In the genomic region with DNA sequence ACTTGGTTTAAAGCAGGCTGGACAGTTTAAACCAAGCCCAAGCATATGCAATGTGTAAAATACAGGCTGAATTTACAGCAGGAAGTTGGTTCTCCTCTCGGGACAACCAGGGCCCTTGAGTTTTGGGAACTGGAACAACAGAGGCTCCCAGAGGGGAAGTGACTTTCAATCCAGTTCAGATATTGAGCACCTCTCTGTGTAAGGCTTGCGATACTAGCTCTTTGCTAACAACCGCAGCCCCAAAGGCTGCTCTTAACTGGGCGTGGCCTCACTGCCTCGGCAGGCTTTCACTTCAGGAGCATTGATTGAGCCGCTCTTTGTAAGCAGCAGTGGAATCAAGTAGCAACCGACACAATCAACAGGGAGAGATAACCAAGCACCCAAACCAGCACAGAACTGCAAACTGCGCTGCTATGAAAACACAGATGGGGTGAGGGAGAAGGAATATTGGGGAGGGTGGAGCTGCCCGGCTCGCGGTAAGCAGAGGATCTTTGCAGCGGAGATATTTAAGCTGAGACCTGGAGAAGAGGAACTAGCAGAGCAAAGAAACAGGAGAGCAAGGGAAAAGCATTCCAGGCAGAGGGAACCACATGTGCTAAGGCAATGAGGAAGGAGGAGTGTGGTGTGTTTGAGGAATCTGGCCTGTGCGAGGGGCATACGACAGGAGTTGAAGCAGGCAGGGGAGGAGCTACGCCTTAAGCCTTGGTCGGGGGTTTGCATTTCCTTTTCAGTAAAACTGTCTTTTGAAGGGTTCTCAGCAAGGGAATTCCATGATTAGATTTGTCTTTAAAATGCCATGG, we compare ENCODE assay signal across 1 cellular context.
TF ChIP-seq lines count a peak whose summit lies in the region.

No MANE protein-coding gene starts in this region.

TF ChIP-seq in HepG2, 621 proteins besides CTCF, POLR2A, EP300 and RAD21 (continued from another document and continues in another):
- TF ChIP-seq ZNF605 (CRISPR knock-in tag; IDR thresholded peaks at IDR 0.05) (peak; percentile 37; the same call in 1 of the 2 replicates), ZNF547 (CRISPR knock-in tag; IDR thresholded peaks at IDR 0.05) (no peak), ZNF121 (CRISPR knock-in tag; IDR thresholded peaks at IDR 0.05) (no peak), ZFP41 (CRISPR knock-in tag; IDR thresholded peaks at IDR 0.05; ENCODE audit: borderline replicate concordance) (no peak), TBP (CRISPR knock-in tag; IDR thresholded peaks at IDR 0.05) (no peak), ZMAT5 (CRISPR knock-in tag; IDR thresholded peaks at IDR 0.05; ENCODE audit: borderline replicate concordance, low read depth) (no peak), BRD4 (CRISPR knock-in tag; IDR thresholded peaks at IDR 0.05) (0 out of 2 replicates have a peak, but pooled peaks have one; percentile 36), ARNT (IDR thresholded peaks at IDR 0.05) (no peak), HOXA3 (CRISPR knock-in tag; IDR thresholded peaks at IDR 0.05) (no peak), DZIP1 (CRISPR knock-in tag; IDR thresholded peaks at IDR 0.05) (no peak), TFDP2 (CRISPR knock-in tag; IDR thresholded peaks at IDR 0.05) (no peak), AKNA (CRISPR knock-in tag; IDR thresholded peaks at IDR 0.05; ENCODE audit: borderline replicate concordance) (no peak), ZNF747 (CRISPR knock-in tag; IDR thresholded peaks at IDR 0.05; ENCODE audit: borderline replicate concordance) (no peak), ZEB1 (IDR thresholded peaks at IDR 0.05; ENCODE audit: insufficient replicate concordance, low read depth) (no peak), ZNF672 (CRISPR knock-in tag; IDR thresholded peaks at IDR 0.05) (no peak), SAFB2 (CRISPR knock-in tag; IDR thresholded peaks at IDR 0.05; ENCODE audit: borderline replicate concordance, low read depth) (no peak), ZNF407 (CRISPR knock-in tag; IDR thresholded peaks at IDR 0.05; ENCODE audit: not compliant biosample characterization) (no peak), ISL2 (CRISPR knock-in tag; IDR thresholded peaks at IDR 0.05) (no peak), AGO1 (IDR thresholded peaks at IDR 0.05; ENCODE audit: low read depth, low read length, poor library complexity, severe bottlenecking) (no peak)
- TF ChIP-seq, protein P1, sequence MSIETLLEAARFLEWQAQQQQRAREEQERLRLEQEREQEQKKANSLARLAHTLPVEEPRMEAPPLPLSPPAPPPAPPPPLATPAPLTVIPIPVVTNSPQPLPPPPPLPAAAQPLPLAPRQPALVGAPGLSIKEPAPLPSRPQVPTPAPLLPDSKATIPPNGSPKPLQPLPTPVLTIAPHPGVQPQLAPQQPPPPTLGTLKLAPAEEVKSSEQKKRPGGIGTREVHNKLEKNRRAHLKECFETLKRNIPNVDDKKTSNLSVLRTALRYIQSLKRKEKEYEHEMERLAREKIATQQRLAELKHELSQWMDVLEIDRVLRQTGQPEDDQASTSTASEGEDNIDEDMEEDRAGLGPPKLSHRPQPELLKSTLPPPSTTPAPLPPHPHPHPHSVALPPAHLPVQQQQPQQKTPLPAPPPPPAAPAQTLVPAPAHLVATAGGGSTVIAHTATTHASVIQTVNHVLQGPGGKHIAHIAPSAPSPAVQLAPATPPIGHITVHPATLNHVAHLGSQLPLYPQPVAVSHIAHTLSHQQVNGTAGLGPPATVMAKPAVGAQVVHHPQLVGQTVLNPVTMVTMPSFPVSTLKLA (IDR thresholded peaks at IDR 0.05) = no peak
- TF ChIP-seq, protein P2, sequence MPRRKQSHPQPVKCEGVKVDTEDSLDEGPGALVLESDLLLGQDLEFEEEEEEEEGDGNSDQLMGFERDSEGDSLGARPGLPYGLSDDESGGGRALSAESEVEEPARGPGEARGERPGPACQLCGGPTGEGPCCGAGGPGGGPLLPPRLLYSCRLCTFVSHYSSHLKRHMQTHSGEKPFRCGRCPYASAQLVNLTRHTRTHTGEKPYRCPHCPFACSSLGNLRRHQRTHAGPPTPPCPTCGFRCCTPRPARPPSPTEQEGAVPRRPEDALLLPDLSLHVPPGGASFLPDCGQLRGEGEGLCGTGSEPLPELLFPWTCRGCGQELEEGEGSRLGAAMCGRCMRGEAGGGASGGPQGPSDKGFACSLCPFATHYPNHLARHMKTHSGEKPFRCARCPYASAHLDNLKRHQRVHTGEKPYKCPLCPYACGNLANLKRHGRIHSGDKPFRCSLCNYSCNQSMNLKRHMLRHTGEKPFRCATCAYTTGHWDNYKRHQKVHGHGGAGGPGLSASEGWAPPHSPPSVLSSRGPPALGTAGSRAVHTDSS (CRISPR knock-in tag; conservative IDR thresholded peaks at IDR 0.05) = no peak
- TF ChIP-seq, protein P3, sequence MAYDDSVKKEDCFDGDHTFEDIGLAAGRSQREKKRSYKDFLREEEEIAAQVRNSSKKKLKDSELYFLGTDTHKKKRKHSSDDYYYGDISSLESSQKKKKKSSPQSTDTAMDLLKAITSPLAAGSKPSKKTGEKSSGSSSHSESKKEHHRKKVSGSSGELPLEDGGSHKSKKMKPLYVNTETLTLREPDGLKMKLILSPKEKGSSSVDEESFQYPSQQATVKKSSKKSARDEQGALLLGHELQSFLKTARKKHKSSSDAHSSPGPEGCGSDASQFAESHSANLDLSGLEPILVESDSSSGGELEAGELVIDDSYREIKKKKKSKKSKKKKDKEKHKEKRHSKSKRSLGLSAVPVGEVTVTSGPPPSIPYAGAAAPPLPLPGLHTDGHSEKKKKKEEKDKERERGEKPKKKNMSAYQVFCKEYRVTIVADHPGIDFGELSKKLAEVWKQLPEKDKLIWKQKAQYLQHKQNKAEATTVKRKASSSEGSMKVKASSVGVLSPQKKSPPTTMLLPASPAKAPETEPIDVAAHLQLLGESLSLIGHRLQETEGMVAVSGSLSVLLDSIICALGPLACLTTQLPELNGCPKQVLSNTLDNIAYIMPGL (CRISPR knock-in tag; IDR thresholded peaks at IDR 0.05; ENCODE audit: borderline replicate concordance in 1 of 2, low read depth in 1 of 2) = peak in 1 of 2 experiments; percentile 60; a peak in 2 of 4 replicates
